9 cellular contexts compared by ENCODE assay signal in the genomic region with DNA sequence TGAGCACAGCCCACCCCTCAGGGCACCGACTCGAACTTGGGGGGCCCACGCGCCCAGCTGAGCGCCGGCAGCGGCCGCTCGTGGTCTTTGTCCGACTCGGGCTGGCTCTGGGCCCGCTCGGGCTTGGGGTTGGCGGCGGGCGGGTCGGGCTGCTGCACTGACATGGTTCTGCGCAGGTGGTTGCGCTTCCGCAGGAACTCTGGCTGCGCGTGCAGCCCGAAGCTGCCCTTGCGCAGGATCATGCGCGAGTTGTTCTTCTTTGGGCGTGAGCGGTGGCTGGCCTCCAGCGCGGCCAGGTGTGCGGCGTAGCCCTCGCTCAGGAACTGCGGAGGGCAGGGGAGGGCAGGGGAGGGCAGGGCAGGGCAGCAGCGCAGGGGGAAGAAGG.
DNase-seq lines count a peak whose midpoint lies in the region; ATAC-seq lines count a peak whose summit lies in the region.
"Had no signal": no experiment of that assay in that cellular context is flagged by ENCODE, and none has a peak within 500 bp of the region (broad histone marks: within the 10 kb centered on the region; RNA-seq: fewer than 3 reads in every experiment).

No MANE protein-coding gene starts in this region.

- DNase-seq in NCI-H748 (lab: John Stamatoyannopoulos, UW; ENCODE audit: unreplicated experiment) (peak; percentile 66), NCI-H748 treated with DMSO at 0.1 percent for 48 hours (lab: John Stamatoyannopoulos, UW) (no peak), iPS-NIHi11 (ENCODE audit: low spot score) (peak; percentile 63), NK-92 (lab: John Stamatoyannopoulos, UW; ENCODE audit: unreplicated experiment) (no peak)
- DNase-seq in activated naive CD4-positive, alpha-beta T cell treated with anti-CD3 and anti-CD28 coated beads, Interleukin-2, amount 50 U/mL, for 16 hours = peak; percentile 57
- DNase-seq: MG63 had no signal

- peaks cover 21 to 35% (median 29%) of the 10 kb centered on the region in 5 donors for H3K27me3 ChIP-seq in subcutaneous abdominal adipose tissue (ENCODE audit: control insufficient read depth in 5 of 5, insufficient read depth in 4 of 5, low read length in 5 of 5)
- H3K27me3 ChIP-seq: MG63 had no signal

- ATAC-seq in HG02840 (IDR thresholded peaks at IDR 0.05; ENCODE audit: low FRiP score, unreplicated experiment) (no peak), GM21390 (IDR thresholded peaks at IDR 0.05; ENCODE audit: unreplicated experiment) (no peak)

- peak overlapping the region in 3 of 5 donors; percentile 34 to 52 (median 38) for H3K4me3 ChIP-seq in subcutaneous abdominal adipose tissue (ENCODE audit: low read depth in 1 of 5, low read length in 5 of 5)
- H3K4me3 ChIP-seq: MG63 had no signal

- peaks cover 0 to 11% (median 8%) of the 10 kb centered on the region in 5 donors for H3K4me1 ChIP-seq in subcutaneous abdominal adipose tissue (ENCODE audit: control insufficient read depth in 5 of 5, insufficient read depth in 5 of 5, low read length in 5 of 5)

- no peak overlapping the region for H3K27ac ChIP-seq in subcutaneous abdominal adipose tissue (ENCODE audit: low read depth, low read length)

- no peak overlapping the region for H3K9ac ChIP-seq in subcutaneous abdominal adipose tissue (ENCODE audit: low read length in 5 of 5)

- no peaks in the 10 kb centered on the region for H3K9me3 ChIP-seq in subcutaneous abdominal adipose tissue (ENCODE audit: control insufficient read depth in 5 of 5, low read length in 5 of 5)
- H3K9me3 ChIP-seq: MG63 had no signal

- no peaks in the 10 kb centered on the region for H3K36me3 ChIP-seq in subcutaneous abdominal adipose tissue (ENCODE audit: control insufficient read depth in 5 of 5, insufficient read depth in 5 of 5, low read length in 5 of 5)
- H3K36me3 ChIP-seq: MG63 had no signal

Comparison
In these comparisons a context has a peak if more than half of its experiments do, and no peak if none do; other contexts are left out.
1. DNase-seq: peak in NCI-H748 (single experiment), activated naive CD4-positive, alpha-beta T cell treated with anti-CD3 and anti-CD28 coated beads, Interleukin-2, amount 50 U/mL, for 16 hours (single experiment) and iPS-NIHi11 (single experiment); none in NCI-H748 treated with DMSO at 0.1 percent for 48 hours (single experiment) and NK-92 (single experiment).